In the genomic region with DNA sequence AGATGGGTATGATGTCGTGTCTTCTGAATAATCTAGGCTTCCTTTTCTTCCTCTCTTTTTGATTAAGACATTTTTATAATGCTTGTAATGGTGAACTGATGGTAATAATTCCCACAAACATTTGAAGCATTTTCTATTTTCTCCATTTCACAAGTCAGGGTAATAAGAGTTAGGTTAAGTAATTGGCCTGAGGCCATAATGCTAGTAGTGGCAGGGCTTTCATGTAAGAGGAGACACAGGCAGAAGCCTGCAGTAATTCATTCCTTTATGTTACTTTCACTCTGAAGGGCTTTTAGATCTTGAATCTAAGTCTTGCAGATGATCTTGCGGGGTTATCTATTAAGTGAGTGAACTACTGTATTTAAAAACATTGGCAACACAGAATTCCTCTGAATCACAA, we compare ENCODE assay signal across 35 cellular contexts.
A peak's percentile ranks its signal among the peaks of the same experiment; 100 is the strongest.
DNase-seq lines count a peak whose midpoint lies in the region; ATAC-seq and TF ChIP-seq lines count a peak whose summit lies in the region.
"Had no signal": no experiment of that assay in that cellular context is flagged by ENCODE, and none has a peak within 500 bp of the region (broad histone marks: within the 10 kb centered on the region; RNA-seq: fewer than 3 reads in every experiment).

No MANE protein-coding gene starts in this region.

- H3K27me3 Mint-ChIP-seq in effector memory CD8-positive, alpha-beta T cell = no peaks in the 10 kb centered on the region
- H3K27me3 Mint-ChIP-seq: activated CD4-positive, alpha-beta T cell treated with anti-CD3 and anti-CD28 coated beads, Interleukin-2, amount 10 ng/mL, durations not matched to agents 7 days and 5 days; activated naive CD8-positive, alpha-beta T cell treated with anti-CD3 and anti-CD28 coated beads, Interleukin-2, amount 10 ng/mL, durations not matched to agents 7 days and 5 days; activated T-cell treated with anti-CD3 and anti-CD28 coated beads, Interleukin-2, amount 50 U/mL, for 24 hours; CD8-positive, alpha-beta memory T cell; naive thymus-derived CD8-positive, alpha-beta T cell had no signal

- in situ Hi-C loops in astrocyte of the cerebellum (cut with HindIII; ENCODE audit: low sequenced_read_pairs) = no loop called here

- H3K9ac ChIP-seq in SK-N-SH = no peak overlapping the region

- no peaks in the 10 kb centered on the region; a peak in 1 of 4 replicates for H3K4me1 ChIP-seq in SK-N-SH (ENCODE audit: control insufficient read depth in 1 of 2, insufficient read depth in 2 of 2, low read depth in 1 of 2, low read length in 1 of 2)
- H3K4me1 ChIP-seq: psoas muscle, testis, vagina had no signal

- POLR2A ChIA-PET in SK-N-SH (lab: Yijun Ruan, JAX) = no interaction called here

- DNase-seq in SK-N-SH = no peak
- DNase-seq in astrocyte of the cerebellum (ENCODE audit: low read depth) = peak; percentile 28
- DNase-seq in fibroblast of peridontal ligament (ENCODE audit: extremely low read depth) = peak; percentile 80
- peak; percentile 41 for DNase-seq in skeletal muscle cell (ENCODE audit: low read depth)
- no peak for DNase-seq in effector memory CD8-positive, alpha-beta T cell
- no peak for DNase-seq in DMS79 treated with DMSO at 0.1 percent for 48 hours (lab: John Stamatoyannopoulos, UW)
- DNase-seq: activated CD4-positive, alpha-beta T cell treated with anti-CD3 and anti-CD28 coated beads, Interleukin-2, amount 10 ng/mL, durations not matched to agents 7 days and 5 days; activated gamma-delta T cell; activated naive CD8-positive, alpha-beta T cell treated with anti-CD3 and anti-CD28 coated beads, Interleukin-2, amount 10 ng/mL, durations not matched to agents 7 days and 5 days; activated T-cell treated with anti-CD3 and anti-CD28 coated beads, Interleukin-2, amount 50 U/mL, for 24 hours; AML-193; brain microvascular endothelial cell; CD8-positive, alpha-beta memory T cell; DMS 273 treated with DMSO at 0.1 percent for 48 hours; effector memory CD4-positive, alpha-beta T cell; H9; KBM-7; left ventricle myocardium superior; midbrain; naive thymus-derived CD8-positive, alpha-beta T cell; NCI-H1436; occipital lobe; OCI-M1; psoas muscle; SHP77; stimulated activated naive CD4-positive, alpha-beta T cell treated with Interleukin-2 at 50 U/mL for 16 hours; SW 1271; T-helper 9 cell; testis; WERI-Rb-1 had no signal

- no peak overlapping the region for H3K4me3 Mint-ChIP-seq in effector memory CD8-positive, alpha-beta T cell
- H3K4me3 Mint-ChIP-seq: activated CD4-positive, alpha-beta T cell treated with anti-CD3 and anti-CD28 coated beads, Interleukin-2, amount 10 ng/mL, durations not matched to agents 7 days and 5 days; activated naive CD8-positive, alpha-beta T cell treated with anti-CD3 and anti-CD28 coated beads, Interleukin-2, amount 10 ng/mL, durations not matched to agents 7 days and 5 days; activated T-cell treated with anti-CD3 and anti-CD28 coated beads, Interleukin-2, amount 50 U/mL, for 24 hours; CD8-positive, alpha-beta memory T cell; H9; naive thymus-derived CD8-positive, alpha-beta T cell had no signal

- H3K79me2 ChIP-seq in SK-N-SH (ENCODE audit: insufficient read depth) = no peaks in the 10 kb centered on the region

- no peaks in the 10 kb centered on the region for H3K36me3 ChIP-seq in SK-N-SH (replicated peaks in 1 of 2; ENCODE audit: control insufficient read depth in 1 of 2, insufficient read depth in 2 of 2, low read length in 1 of 2)
- H3K36me3 ChIP-seq: brain microvascular endothelial cell, vagina, WERI-Rb-1 had no signal

- no peak for TF ChIP-seq RAD21 in SK-N-SH (IDR thresholded peaks at IDR 0.05; ENCODE audit: low read length)

- H3K4me1 Mint-ChIP-seq in effector memory CD8-positive, alpha-beta T cell (ENCODE audit: low read depth in 2 of 2) = no peaks in the 10 kb centered on the region
- H3K4me1 Mint-ChIP-seq: activated CD4-positive, alpha-beta T cell treated with anti-CD3 and anti-CD28 coated beads, Interleukin-2, amount 10 ng/mL, durations not matched to agents 7 days and 5 days; activated naive CD8-positive, alpha-beta T cell treated with anti-CD3 and anti-CD28 coated beads, Interleukin-2, amount 10 ng/mL, durations not matched to agents 7 days and 5 days; CD8-positive, alpha-beta memory T cell; naive thymus-derived CD8-positive, alpha-beta T cell had no signal

- WGBS in SK-N-SH (ENCODE audit: low lambda C conversion rate) = 43% methylated on average over 2 of the region's 2 CpGs

- H3F3A ChIP-seq in SK-N-SH (replicated peaks; ENCODE audit: insufficient read depth) = no peaks in the 10 kb centered on the region

- CTCF ChIA-PET in SK-N-SH (lab: Yijun Ruan, JAX) = no interaction called here

- no peak overlapping the region for H3K27ac Mint-ChIP-seq in effector memory CD8-positive, alpha-beta T cell
- H3K27ac Mint-ChIP-seq: activated CD4-positive, alpha-beta T cell treated with anti-CD3 and anti-CD28 coated beads, Interleukin-2, amount 10 ng/mL, durations not matched to agents 7 days and 5 days; activated naive CD8-positive, alpha-beta T cell treated with anti-CD3 and anti-CD28 coated beads, Interleukin-2, amount 10 ng/mL, durations not matched to agents 7 days and 5 days; activated T-cell treated with anti-CD3 and anti-CD28 coated beads, Interleukin-2, amount 50 U/mL, for 24 hours; CD8-positive, alpha-beta memory T cell; H9; naive thymus-derived CD8-positive, alpha-beta T cell had no signal

- no peaks in the 10 kb centered on the region for H3K9me2 ChIP-seq in SK-N-SH

- H3K4me3 ChIP-seq in SK-N-SH (ENCODE audit: low read depth in 2 of 2, low read length in 1 of 2) (no peak overlapping the region), astrocyte of the cerebellum (ENCODE audit: low read depth, low read length) (no peak overlapping the region), skeletal muscle cell (ENCODE audit: low read depth, low read length) (no peak overlapping the region)
- H3K4me3 ChIP-seq: psoas muscle, testis, vagina had no signal

- TF ChIP-seq CTCF in SK-N-SH (IDR thresholded peaks at IDR 0.05) (no peak), astrocyte of the cerebellum (IDR thresholded peaks at IDR 0.05; ENCODE audit: low read depth, low read length, missing control alignments) (no peak)

- no peak for TF ChIP-seq EP300 in SK-N-SH (IDR thresholded peaks at IDR 0.05; ENCODE audit: borderline replicate concordance in 1 of 2, low read depth in 1 of 2, low read length in 1 of 2)

- no peak overlapping the region for H3K4me2 ChIP-seq in SK-N-SH

- no peaks in the 10 kb centered on the region for H3K36me3 Mint-ChIP-seq in effector memory CD8-positive, alpha-beta T cell (ENCODE audit: insufficient read depth)
- H3K36me3 Mint-ChIP-seq: activated naive CD8-positive, alpha-beta T cell treated with anti-CD3 and anti-CD28 coated beads, Interleukin-2, amount 10 ng/mL, durations not matched to agents 7 days and 5 days; CD8-positive, alpha-beta memory T cell; naive thymus-derived CD8-positive, alpha-beta T cell had no signal

- H3K9me3 Mint-ChIP-seq in effector memory CD8-positive, alpha-beta T cell = peaks cover 0 to 5% of the 10 kb centered on the region in 2 donors
- H3K9me3 Mint-ChIP-seq: activated CD4-positive, alpha-beta T cell treated with anti-CD3 and anti-CD28 coated beads, Interleukin-2, amount 10 ng/mL, durations not matched to agents 7 days and 5 days; activated naive CD8-positive, alpha-beta T cell treated with anti-CD3 and anti-CD28 coated beads, Interleukin-2, amount 10 ng/mL, durations not matched to agents 7 days and 5 days; activated T-cell treated with anti-CD3 and anti-CD28 coated beads, Interleukin-2, amount 50 U/mL, for 24 hours; H9 had no signal

- H4K20me1 ChIP-seq in SK-N-SH (ENCODE audit: insufficient read depth) = no peaks in the 10 kb centered on the region

- H3K9me3 ChIP-seq in SK-N-SH = no peaks in the 10 kb centered on the region
- H3K9me3 ChIP-seq: psoas muscle, testis, vagina had no signal

- no peak overlapping the region for H3K27ac ChIP-seq in SK-N-SH (ENCODE audit: low read depth in 2 of 2, low read length in 1 of 2)
- H3K27ac ChIP-seq: 22Rv1, brain microvascular endothelial cell, psoas muscle, testis, vagina, WERI-Rb-1 had no signal

- H3K27me3 ChIP-seq in SK-N-SH (ENCODE audit: insufficient read depth) = no peaks in the 10 kb centered on the region
- H3K27me3 ChIP-seq: brain microvascular endothelial cell, testis, vagina had no signal

- ATAC-seq in SK-N-SH treated with all-trans-retinoic acid at 6 μM for 48 hours (peak; percentile 49; the same call in 2 of the 3 replicates), HG02623 (IDR thresholded peaks at IDR 0.05; ENCODE audit: unreplicated experiment) (no peak)
- ATAC-seq in effector memory CD8-positive, alpha-beta T cell (replicated peaks) = no peak
- ATAC-seq: esophagus mucosa; left ventricle myocardium superior; naive thymus-derived CD8-positive, alpha-beta T cell; psoas muscle had no signal

- H2AFZ ChIP-seq in SK-N-SH (ENCODE audit: low read depth) = no peak overlapping the region

TF ChIP-seq in SK-N-SH treated with all-trans-retinoic acid at 6 μM for 48 hours, 23 proteins besides CTCF, POLR2A, EP300 and RAD21 (continues in another document):
- TF ChIP-seq PPARA (CRISPR knock-in tag; IDR thresholded peaks at IDR 0.05; ENCODE audit: borderline replicate concordance) (no peak), GLIS3 (CRISPR knock-in tag; IDR thresholded peaks at IDR 0.05) (no peak)

TF ChIP-seq in SK-N-SH, 30 proteins besides CTCF, POLR2A, EP300 and RAD21 (continues in another document):
- no peak for TF ChIP-seq CHD2 (IDR thresholded peaks at IDR 0.05; ENCODE audit: low read length, partially characterized antibody)
- no peak for TF ChIP-seq SMC3 (IDR thresholded peaks at IDR 0.05; ENCODE audit: low read depth, low read length)
- no peak for TF ChIP-seq SIN3A (IDR thresholded peaks at IDR 0.05; ENCODE audit: borderline replicate concordance, low read depth, low read length)
- no peak for TF ChIP-seq MEF2A (IDR thresholded peaks at IDR 0.05; ENCODE audit: borderline replicate concordance, low read depth)
- TF ChIP-seq NFIC (IDR thresholded peaks at IDR 0.05; ENCODE audit: borderline replicate concordance) = no peak
- TF ChIP-seq, protein P1, sequence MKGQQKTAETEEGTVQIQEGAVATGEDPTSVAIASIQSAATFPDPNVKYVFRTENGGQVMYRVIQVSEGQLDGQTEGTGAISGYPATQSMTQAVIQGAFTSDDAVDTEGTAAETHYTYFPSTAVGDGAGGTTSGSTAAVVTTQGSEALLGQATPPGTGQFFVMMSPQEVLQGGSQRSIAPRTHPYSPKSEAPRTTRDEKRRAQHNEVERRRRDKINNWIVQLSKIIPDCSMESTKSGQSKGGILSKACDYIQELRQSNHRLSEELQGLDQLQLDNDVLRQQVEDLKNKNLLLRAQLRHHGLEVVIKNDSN (IDR thresholded peaks at IDR 0.05; ENCODE audit: borderline replicate concordance, low read depth) = no peak

Comparison
In these comparisons a context has a peak if more than half of its experiments do, and no peak if none do; other contexts are left out.
1. DNase-seq: peak in astrocyte of the cerebellum (single experiment), fibroblast of peridontal ligament (single experiment) and skeletal muscle cell (single experiment); none in SK-N-SH (single experiment), effector memory CD8-positive, alpha-beta T cell (0 of 3) and DMS79 treated with DMSO at 0.1 percent for 48 hours (single experiment).